In genomic region chr17:49260922-49261291, GRCh38 we compare ENCODE assay signal across 8 cellular contexts. TPM values are rescaled to one million over a fixed set of nuclear protein-coding genes. Genes with fewer than 3 reads are reported as not detected.
DNase-seq lines count a peak whose midpoint lies in the region; ATAC-seq lines count a peak whose summit lies in the region.

No MANE protein-coding gene starts in this region.

- POLR2A ChIA-PET in activated CD4-positive, alpha-beta memory T cell treated with anti-CD3 and anti-CD28 coated beads for 36 hours (lab: Charles Lee): no interaction called here

- no peaks in the 10 kb centered on the region for H3K36me3 Mint-ChIP-seq in activated CD4-positive, alpha-beta memory T cell treated with anti-CD3 and anti-CD28 coated beads for 36 hours

- DNase-seq in NCI-H1105 treated with DMSO at 0.1 percent for 48 hours (lab: John Stamatoyannopoulos, UW) (peak; percentile 10), NCI-H1105 (lab: John Stamatoyannopoulos, UW) (no peak), iPS-NIHi11 (ENCODE audit: low spot score) (peak; percentile 45), NCI-H1930 (lab: John Stamatoyannopoulos, UW) (no peak), iPS-NIHi7 (ENCODE audit: extremely low spot score) (no peak), GDM1 (lab: John Stamatoyannopoulos, UW) (no peak)
- DNase-seq in activated CD4-positive, alpha-beta memory T cell treated with anti-CD3 and anti-CD28 coated beads for 36 hours: no peak
- DNase-seq in stimulated activated naive CD8-positive, alpha-beta T cell treated with anti-CD3 and anti-CD28 coated beads, Interleukin-15, amount 100 ng/mL, for 72 hours: peak in 1 of 2 donors; percentile 5

- intact Hi-C loops in activated CD4-positive, alpha-beta memory T cell treated with anti-CD3 and anti-CD28 coated beads for 36 hours (cut with micrococcal nuclease): no loop called here

- peaks cover 1% of the 10 kb centered on the region for H3K27me3 Mint-ChIP-seq in activated CD4-positive, alpha-beta memory T cell treated with anti-CD3 and anti-CD28 coated beads for 36 hours
- H3K27me3 Mint-ChIP-seq in stimulated activated naive CD8-positive, alpha-beta T cell treated with anti-CD3 and anti-CD28 coated beads, Interleukin-15, amount 100 ng/mL, for 72 hours: peaks cover 15% of the 10 kb centered on the region

- CTCF ChIA-PET in activated CD4-positive, alpha-beta memory T cell treated with anti-CD3 and anti-CD28 coated beads for 36 hours (lab: Charles Lee): interaction anchor here (1.1 to 2.1 kb wide), 7 partner anchors 30 to 458 kb away, joined by 3 to 11 read pairs (median 5); partner anchors contain the start of gene PHOSPHO1

- H3K4me3 Mint-ChIP-seq in activated CD4-positive, alpha-beta memory T cell treated with anti-CD3 and anti-CD28 coated beads for 36 hours: peak overlapping the region; percentile 76
- H3K4me3 Mint-ChIP-seq in stimulated activated naive CD8-positive, alpha-beta T cell treated with anti-CD3 and anti-CD28 coated beads, Interleukin-15, amount 100 ng/mL, for 72 hours: peak overlapping the region; percentile 86 to 88

- H3K9me3 Mint-ChIP-seq in activated CD4-positive, alpha-beta memory T cell treated with anti-CD3 and anti-CD28 coated beads for 36 hours: no peaks in the 10 kb centered on the region
- no peaks in the 10 kb centered on the region for H3K9me3 Mint-ChIP-seq in stimulated activated naive CD8-positive, alpha-beta T cell treated with anti-CD3 and anti-CD28 coated beads, Interleukin-15, amount 100 ng/mL, for 72 hours

- ATAC-seq in stimulated activated naive CD8-positive, alpha-beta T cell treated with anti-CD3 and anti-CD28 coated beads, Interleukin-15, amount 100 ng/mL, for 72 hours: peak; percentile 16

- H3K4me1 Mint-ChIP-seq in activated CD4-positive, alpha-beta memory T cell treated with anti-CD3 and anti-CD28 coated beads for 36 hours (ENCODE audit: low read depth): peaks cover 9% of the 10 kb centered on the region
- peaks cover 10% of the 10 kb centered on the region for H3K4me1 Mint-ChIP-seq in stimulated activated naive CD8-positive, alpha-beta T cell treated with anti-CD3 and anti-CD28 coated beads, Interleukin-15, amount 100 ng/mL, for 72 hours

- peak overlapping the region; percentile 49 for H3K27ac Mint-ChIP-seq in activated CD4-positive, alpha-beta memory T cell treated with anti-CD3 and anti-CD28 coated beads for 36 hours
- H3K27ac Mint-ChIP-seq in stimulated activated naive CD8-positive, alpha-beta T cell treated with anti-CD3 and anti-CD28 coated beads, Interleukin-15, amount 100 ng/mL, for 72 hours: peak overlapping the region; percentile 71 to 82

RNA-seq across cellular contexts. Expression of gene PHOSPHO1, which starts 30.3 kb away (rescaled TPM):
- total RNA-seq in activated CD4-positive, alpha-beta memory T cell treated with anti-CD3 and anti-CD28 coated beads for 36 hours: not detected

RNA-seq across cellular contexts. Expression of gene ABI3, which starts 50.4 kb away (rescaled TPM):
- 10 to 100 TPM; 19.7 to 19.8 TPM for total RNA-seq in activated CD4-positive, alpha-beta memory T cell treated with anti-CD3 and anti-CD28 coated beads for 36 hours

RNA-seq across cellular contexts. Expression of gene GNGT2, which starts 50.5 kb away (rescaled TPM):
- 10 to 100 TPM; 23.2 to 29.0 TPM for total RNA-seq in activated CD4-positive, alpha-beta memory T cell treated with anti-CD3 and anti-CD28 coated beads for 36 hours

Comparison
In these comparisons a context has a peak if more than half of its experiments do, and no peak if none do; other contexts are left out.
1. DNase-seq: peak in NCI-H1105 treated with DMSO at 0.1 percent for 48 hours (single experiment) and iPS-NIHi11 (single experiment); none in NCI-H1105 (single experiment), activated CD4-positive, alpha-beta memory T cell treated with anti-CD3 and anti-CD28 coated beads for 36 hours (single experiment), NCI-H1930 (0 of 2), iPS-NIHi7 (single experiment) and GDM1 (single experiment).